In the genomic region with DNA sequence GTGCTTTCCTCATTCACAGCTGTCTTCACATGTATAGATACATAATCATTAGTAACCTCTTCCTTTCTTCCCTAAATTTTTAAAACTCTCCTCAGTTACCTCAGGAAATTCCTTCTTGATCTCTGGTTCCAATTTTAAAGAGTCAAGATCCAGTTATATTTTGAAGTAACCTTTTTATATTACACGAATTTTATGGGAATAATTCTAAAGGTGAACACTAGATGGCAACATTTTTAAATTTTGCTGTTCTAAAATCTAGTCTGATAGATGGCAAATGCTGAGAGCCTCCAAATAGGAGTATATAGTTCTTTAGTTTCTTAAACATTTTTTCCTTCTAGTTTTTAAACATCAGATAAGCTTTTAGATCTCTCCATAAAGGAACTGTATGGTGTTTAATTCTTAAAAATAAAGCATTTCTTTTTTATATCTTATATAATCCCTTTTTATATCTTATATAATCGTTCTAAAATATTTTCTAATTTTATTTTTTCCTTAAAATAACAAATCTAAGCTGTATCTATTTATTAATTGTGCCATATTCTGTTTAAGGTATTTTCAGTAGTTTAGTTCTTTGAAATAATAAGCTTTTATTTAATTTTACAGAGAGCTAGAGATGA, we compare ENCODE assay signal across 8 cellular contexts. TPM values are rescaled to one million over a fixed set of nuclear protein-coding genes. Genes with fewer than 3 reads are reported as not detected.
DNase-seq lines count a peak whose midpoint lies in the region; ATAC-seq and TF ChIP-seq lines count a peak whose summit lies in the region.

No MANE protein-coding gene starts in this region.

- H3K4me1 ChIP-seq in RWPE2 (ENCODE audit: insufficient read depth, poor library complexity, severe bottlenecking) (no peaks in the 10 kb centered on the region), thyroid gland (no peaks in the 10 kb centered on the region)

- DNase-seq in DMS114 treated with DMSO at 0.1 percent for 48 hours (lab: John Stamatoyannopoulos, UW; ENCODE audit: unreplicated experiment): peak; percentile 26
- no peak for DNase-seq in RWPE2 (ENCODE audit: low spot score)
- peak in 1 of 2 donors; percentile 44 for DNase-seq in foreskin fibroblast
- no peak for DNase-seq in thyroid gland
- DNase-seq in T-helper 9 cell: no peak
- DNase-seq in GDM1 (lab: John Stamatoyannopoulos, UW): no peak

- H3K36me3 ChIP-seq in RWPE2 (ENCODE audit: low read depth): no peaks in the 10 kb centered on the region
- H3K36me3 ChIP-seq in thyroid gland: no peaks in the 10 kb centered on the region

- peak; percentile 81 for TF ChIP-seq CTCF in RWPE2 (IDR thresholded peaks at IDR 0.05; ENCODE audit: poor library complexity, severe bottlenecking)
- peak; percentile 8 for TF ChIP-seq CTCF in foreskin fibroblast (IDR thresholded peaks at IDR 0.05; ENCODE audit: low read depth, low read length)
- peak; percentile 6 to 75 (median 43) for TF ChIP-seq CTCF in thyroid gland (IDR thresholded peaks at IDR 0.05)

- TF ChIP-seq POLR2A in thyroid gland (IDR thresholded peaks at IDR 0.05): no peak

- H3K27ac ChIP-seq in RWPE2 (ENCODE audit: poor library complexity, severe bottlenecking) (no peak overlapping the region), thyroid gland (no peak overlapping the region)

- H3K4me3 ChIP-seq in RWPE2 (ENCODE audit: severe bottlenecking): no peak overlapping the region
- H3K4me3 ChIP-seq in foreskin fibroblast (ENCODE audit: low read depth in 1 of 2, low read length in 2 of 2): no peak overlapping the region
- H3K4me3 ChIP-seq in thyroid gland (replicated peaks in 1 of 3): no peak overlapping the region

- intact Hi-C loops in thyroid gland (cut with DNase I): loop anchor here (5.0 kb wide), 1 partner anchor 154 kb away; no protein-coding TSS in a partner anchor

- peak; percentile 49 for ATAC-seq in HG02885 (IDR thresholded peaks at IDR 0.05; ENCODE audit: poor library complexity, unreplicated experiment)
- ATAC-seq in RWPE2 (ENCODE audit: low read depth): no peak
- ATAC-seq in HG03097 (IDR thresholded peaks at IDR 0.05; ENCODE audit: low FRiP score, unreplicated experiment): no peak

- H3K27me3 ChIP-seq in RWPE2 (ENCODE audit: insufficient read depth, poor library complexity, severe bottlenecking) (no peaks in the 10 kb centered on the region), thyroid gland (no peaks in the 10 kb centered on the region)

- WGBS in thyroid gland, 2 donors: 41 to 45% methylated on average over 2 of the region's 2 CpGs

- no peaks in the 10 kb centered on the region for H3K9me3 ChIP-seq in RWPE2 (ENCODE audit: severe bottlenecking)
- H3K9me3 ChIP-seq in thyroid gland: no peaks in the 10 kb centered on the region

RNA-seq across cellular contexts. Expression of a gene that starts 37.9 kb away (rescaled TPM):
- total RNA-seq in thyroid gland: 10 to 100 TPM; 22.7 to 35.3 (median 29.6) TPM

Comparison
In these comparisons a context has a peak if more than half of its experiments do, and no peak if none do; other contexts are left out.
1. CTCF ChIP-seq: peak in every context shown above with its lines; median percentile 81 in RWPE2; 43 in thyroid gland; 8 in foreskin fibroblast.